In the genomic region with DNA sequence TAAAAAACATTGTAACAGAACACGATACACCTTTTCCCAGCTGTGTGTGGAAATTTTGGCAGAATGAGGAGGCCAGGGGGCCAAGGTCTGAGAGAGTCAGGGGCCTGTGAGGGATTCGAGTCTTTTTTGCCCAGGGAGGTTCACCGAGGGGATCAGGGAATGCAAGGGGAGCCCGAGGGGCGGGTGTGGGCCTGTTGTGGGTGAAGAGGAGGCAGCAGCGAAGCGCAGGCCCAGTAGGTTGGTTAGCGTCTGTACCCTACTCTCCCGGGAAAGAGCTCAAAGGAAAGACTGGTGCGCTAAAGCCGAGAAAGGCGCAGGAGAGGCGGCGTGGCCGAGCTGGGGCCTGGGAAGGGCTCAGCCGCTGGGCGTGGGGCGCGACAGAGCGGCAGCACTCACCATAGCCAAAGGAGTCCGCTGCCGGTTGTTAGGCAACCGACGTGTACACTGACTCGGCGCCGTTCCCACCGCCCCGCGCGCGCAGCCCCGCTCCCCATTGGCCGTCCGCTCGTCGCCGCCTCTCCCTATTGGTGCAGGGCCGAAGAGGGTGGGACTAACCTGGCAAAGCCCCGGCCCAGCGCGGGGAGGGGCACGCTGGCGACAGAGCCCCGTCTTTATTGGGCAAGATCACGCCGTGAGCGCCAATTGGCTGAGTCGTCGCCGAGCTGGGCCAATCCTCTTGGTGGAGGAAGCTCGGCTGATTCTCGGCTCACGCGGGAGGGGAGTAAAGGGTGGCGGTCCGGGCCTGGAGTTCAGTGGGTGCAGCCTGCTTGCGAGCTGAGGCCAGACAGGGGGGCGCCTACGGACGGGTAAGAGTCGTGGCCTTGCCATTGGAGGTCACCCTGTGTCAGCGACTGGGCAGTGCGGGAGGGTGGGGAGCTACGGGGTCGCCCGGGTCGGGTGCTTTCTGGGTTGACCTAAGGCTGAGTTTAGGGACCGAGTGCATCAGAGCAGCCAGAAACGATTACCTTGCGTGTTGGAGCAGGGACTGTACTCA, we compare ENCODE assay signal across 8 cellular contexts. TPM values are rescaled to one million over a fixed set of nuclear protein-coding genes. Genes with fewer than 3 reads are reported as not detected.
A peak's percentile ranks its signal among the peaks of the same experiment; 100 is the strongest.
DNase-seq lines count a peak whose midpoint lies in the region; ATAC-seq and TF ChIP-seq lines count a peak whose summit lies in the region.

A gene (minus strand): TSS at position 446 of the 994 bp plus-strand sequence. CDS start 47 bp downstream, at position 399.
A gene (plus strand): TSS at position 752 of the 994 bp plus-strand sequence. CDS start 15,262 bp downstream, outside the sequence.

- H2BK5ac ChIP-seq in IMR-90 (ENCODE audit: low read depth, low read length, poor library complexity, severe bottlenecking), result peak within 1 kb of the TSS; percentile 40

- H4K20me1 ChIP-seq in IMR-90 (ENCODE audit: insufficient read depth, low read length), result no peaks in the 10 kb centered on the region; the same call in 1 of the 2 replicates

- no peak within 1 kb of the TSS for H2AK5ac ChIP-seq in IMR-90 (ENCODE audit: low read depth, low read length)

- H3K9ac ChIP-seq in IMR-90 (ENCODE audit: low read depth, low read length), result peak within 1 kb of the TSS; percentile 93

- H2AFZ ChIP-seq in IMR-90 (replicated peaks; ENCODE audit: low read length, poor library complexity), result peak within 1 kb of the TSS; percentile 89

- peak within 1 kb of the TSS; percentile 69 for H3K27ac ChIP-seq in IMR-90 (ENCODE audit: insufficient read depth, low read length)
- peak within 1 kb of the TSS; percentile 9 for H3K27ac ChIP-seq in epithelial cell of prostate

- intact Hi-C loops in IMR-90 (cut with micrococcal nuclease), result no loop called here
- intact Hi-C loops in mucosa of descending colon (cut with DNase I, micrococcal nuclease), result no loop called here

- H2AK9ac ChIP-seq in IMR-90 (replicated peaks; ENCODE audit: low read depth, low read length, poor library complexity), result peak within 1 kb of the TSS; percentile 87

- 0 out of 2 replicates have a peak within 1 kb of the TSS, but pooled peaks have one; percentile 24 for H3K4ac ChIP-seq in IMR-90 (ENCODE audit: low read depth, low read length)

- no peak within 1 kb of the TSS for H4K91ac ChIP-seq in IMR-90 (ENCODE audit: insufficient read depth, low read depth, low read length)

- TF ChIP-seq CTCF in IMR-90 (conservative IDR thresholded peaks at IDR 0.05; ENCODE audit: low read depth, low read length), result no peak
- TF ChIP-seq CTCF in mucosa of descending colon (IDR thresholded peaks at IDR 0.05), result no peak

- dilution Hi-C loops in IMR-90 (cut with HindIII; ENCODE audit: low sequenced_read_pairs, unreplicated experiment), result no loop called here

- peak within 1 kb of the TSS; percentile 64; the same call in 1 of the 2 replicates for H4K5ac ChIP-seq in IMR-90 (ENCODE audit: low read depth, low read length)

- H3K27me3 ChIP-seq in IMR-90 (ENCODE audit: control insufficient read depth, insufficient read depth, low read length), result no peaks in the 10 kb centered on the region

- peak within 1 kb of the TSS; percentile 74 for H3K4me2 ChIP-seq in IMR-90 (ENCODE audit: low read depth, low read length)

- CTCF ChIA-PET in IMR-90 (lab: Yijun Ruan, JAX), result interaction anchor here (0.7 to 0.9 kb wide), 2 partner anchors 10 to 11 kb away, joined by 3 read pairs; no protein-coding TSS in a partner anchor

- no peaks in the 10 kb centered on the region for H3K9me3 ChIP-seq in IMR-90 (ENCODE audit: control insufficient read depth, insufficient read depth, low read length)
- no peaks in the 10 kb centered on the region for H3K9me3 ChIP-seq in mucosa of descending colon

- ATAC-seq in GM21528 (IDR thresholded peaks at IDR 0.05; ENCODE audit: low FRiP score, unreplicated experiment) (peak; percentile 99), IMR-90 (ENCODE audit: low read depth) (peak; percentile 99), mucosa of descending colon (peak; percentile 98)

- no TSS peak for BruUV-seq in IMR-90 (replicated peaks; lab: Mats Ljungman, UMichigan)

- H2BK20ac ChIP-seq in IMR-90 (ENCODE audit: low read depth, low read length), result no peak within 1 kb of the TSS

- H3K36me3 ChIP-seq in IMR-90 (ENCODE audit: control insufficient read depth, insufficient read depth, low read length) (no peaks in the 10 kb centered on the region; the same call in none of the 2 replicates), mucosa of descending colon (ENCODE audit: low read depth) (no peaks in the 10 kb centered on the region)

- peak within 1 kb of the TSS; percentile 74; the same call in 1 of the 2 replicates for H3K23ac ChIP-seq in IMR-90 (ENCODE audit: low read depth, low read length)

- no peak within 1 kb of the TSS for H2BK15ac ChIP-seq in IMR-90 (ENCODE audit: low read depth, low read length)

- in situ Hi-C loops in IMR-90 (cut with MboI; ENCODE audit: low sequenced_read_pairs), result no loop called here

- H4K8ac ChIP-seq in IMR-90 (ENCODE audit: low read depth in 2 of 2, low read length in 2 of 2), result peak within 1 kb of the TSS; percentile 69 to 71; a peak in 2 of 4 replicates

- peak; percentile 82 for TF ChIP-seq POLR2A in IMR-90 (IDR thresholded peaks at IDR 0.05; ENCODE audit: low read depth, low read length)

- 0 out of 2 replicates have a peak within 1 kb of the TSS, but pooled peaks have one; percentile 60 for H3K14ac ChIP-seq in IMR-90 (replicated peaks; ENCODE audit: low read depth, low read length)

- TF ChIP-seq RAD21 in IMR-90 (IDR thresholded peaks at IDR 0.05; ENCODE audit: low read length), result no peak

- H2BK120ac ChIP-seq in IMR-90 (ENCODE audit: low read depth, low read length), result no peak within 1 kb of the TSS

- DNase-seq in DMS 273 (lab: John Stamatoyannopoulos, UW; ENCODE audit: unreplicated experiment), result peak; percentile 98
- DNase-seq in IMR-90, result peak; percentile 93
- DNase-seq in OCI-M1 (lab: John Stamatoyannopoulos, UW), result peak; percentile 96
- peak; percentile 87 for DNase-seq in activated T-cell treated with anti-CD3 and anti-CD28 coated beads for 4 hours
- peak; percentile 75 for DNase-seq in epithelial cell of prostate (ENCODE audit: low read depth, low spot score)
- peak; percentile 93 to 97 (median 96) for DNase-seq in mucosa of descending colon
- DNase-seq in stimulated activated CD8-positive, alpha-beta memory T cell treated with anti-CD3 and anti-CD28 coated beads, Interleukin-4, amount 100 ng/mL, for 24 hours (ENCODE audit: low read depth), result peak; percentile 88

- H3K18ac ChIP-seq in IMR-90 (ENCODE audit: low read depth, low read length), result no peak within 1 kb of the TSS

- H3K4me3 ChIP-seq in IMR-90 (ENCODE audit: insufficient read depth, low read depth, low read length) (peak within 1 kb of the TSS; percentile 88), mucosa of descending colon (peak within 1 kb of the TSS; percentile 40)

- POLR2A ChIA-PET in IMR-90 (lab: Charles Lee; ENCODE audit: unreplicated experiment), result no interaction called here

- 58% methylated on average over 23 of the region's 71 CpGs; no CpG with 5 or more reads in 1 of the 2 experiments for WGBS in IMR-90 (ENCODE audit: extremely low coverage in 2 of 2, insufficient read length in 1 of 2), 2 experiments

- H3K4me1 ChIP-seq in IMR-90 (ENCODE audit: control insufficient read depth, insufficient read depth, low read length) (0 out of 2 replicates have a peak, but pooled peaks cover 2% of the 10 kb centered on the region), mucosa of descending colon (ENCODE audit: low read depth) (no peaks in the 10 kb centered on the region)

- peaks cover 5 to 11% of the 10 kb centered on the region in 2 experiments; a peak in 2 of 4 replicates for H3K79me1 ChIP-seq in IMR-90 (ENCODE audit: low read depth in 1 of 2, low read length in 2 of 2)

- no peaks in the 10 kb centered on the region for H3K9me1 ChIP-seq in IMR-90 (ENCODE audit: insufficient read depth, low read length)

- H3K56ac ChIP-seq in IMR-90 (ENCODE audit: extremely low read depth, insufficient read depth, low read length), result peak within 1 kb of the TSS; percentile 10; the same call in 1 of the 2 replicates

TF ChIP-seq in IMR-90, 13 proteins besides CTCF, POLR2A, EP300 and RAD21:
- TF ChIP-seq MAFK (IDR thresholded peaks at IDR 0.05; ENCODE audit: low read depth, low read length) (no peak), RCOR1 (IDR thresholded peaks at IDR 0.05; ENCODE audit: insufficient replicate concordance, low read length) (no peak), MAZ (IDR thresholded peaks at IDR 0.05; ENCODE audit: borderline replicate concordance, low read depth, low read length) (peak; percentile 69; the same call in 1 of the 2 replicates), RFX5 (IDR thresholded peaks at IDR 0.05; ENCODE audit: low read depth, low read length) (0 out of 2 replicates have a peak, but pooled peaks have one; percentile 19), CEBPB (IDR thresholded peaks at IDR 0.05; ENCODE audit: low read depth, low read length) (peak; percentile 83), MXI1 (IDR thresholded peaks at IDR 0.05; ENCODE audit: borderline replicate concordance, low read depth, low read length) (peak; percentile 79; the same call in 1 of the 2 replicates)
- TF ChIP-seq, protein P1, sequence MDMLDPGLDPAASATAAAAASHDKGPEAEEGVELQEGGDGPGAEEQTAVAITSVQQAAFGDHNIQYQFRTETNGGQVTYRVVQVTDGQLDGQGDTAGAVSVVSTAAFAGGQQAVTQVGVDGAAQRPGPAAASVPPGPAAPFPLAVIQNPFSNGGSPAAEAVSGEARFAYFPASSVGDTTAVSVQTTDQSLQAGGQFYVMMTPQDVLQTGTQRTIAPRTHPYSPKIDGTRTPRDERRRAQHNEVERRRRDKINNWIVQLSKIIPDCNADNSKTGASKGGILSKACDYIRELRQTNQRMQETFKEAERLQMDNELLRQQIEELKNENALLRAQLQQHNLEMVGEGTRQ (IDR thresholded peaks at IDR 0.05; ENCODE audit: low read depth, low read length), result 0 out of 2 replicates have a peak, but pooled peaks have one; percentile 18

RNA-seq across cellular contexts. Expression of the first gene that starts in this region (rescaled TPM):
- total RNA-seq in IMR-90 (2012; rRNA removed) (15.8 and 25.8 TPM in 2 replicates), mucosa of descending colon (10 to 100 TPM; 10.9 to 25.3 (median 17.7) TPM)
- polyA plus RNA-seq in IMR-90 (2012; rRNA removed), result 31.2 and 34.0 TPM in 2 replicates
- 6.0 and 9.1 TPM in 2 replicates for polyA plus RNA-seq in IMR-90 (2012; cell fraction: cytosol; rRNA removed)
- polyA plus RNA-seq in IMR-90 (2012; cell fraction: nucleus; rRNA removed; ENCODE audit: low replicate concordance), result 0.99 and 13.6 TPM in 2 replicates

RNA-seq across cellular contexts. Expression of the second gene that starts in this region (rescaled TPM):
- total RNA-seq in IMR-90 (2012; rRNA removed) (20.8 and 22.8 TPM in 2 replicates), mucosa of descending colon (10 to 100 TPM; 13.1 to 26.4 (median 20.3) TPM)
- 26.0 and 27.1 TPM in 2 replicates for polyA plus RNA-seq in IMR-90 (2012; rRNA removed)
- polyA plus RNA-seq in IMR-90 (2012; cell fraction: cytosol; rRNA removed), result 18.9 and 19.5 TPM in 2 replicates
- polyA plus RNA-seq in IMR-90 (2012; cell fraction: nucleus; rRNA removed; ENCODE audit: low replicate concordance), result 14.5 and 15.0 TPM in 2 replicates

Comparison
In these comparisons a context has a peak if more than half of its experiments do, and no peak if none do; other contexts are left out.
1. Peak in every context shown above with its lines: DNase-seq, ATAC-seq, H3K4me3 ChIP-seq and H3K27ac ChIP-seq.